11 cellular contexts compared by ENCODE assay signal in the genomic region with DNA sequence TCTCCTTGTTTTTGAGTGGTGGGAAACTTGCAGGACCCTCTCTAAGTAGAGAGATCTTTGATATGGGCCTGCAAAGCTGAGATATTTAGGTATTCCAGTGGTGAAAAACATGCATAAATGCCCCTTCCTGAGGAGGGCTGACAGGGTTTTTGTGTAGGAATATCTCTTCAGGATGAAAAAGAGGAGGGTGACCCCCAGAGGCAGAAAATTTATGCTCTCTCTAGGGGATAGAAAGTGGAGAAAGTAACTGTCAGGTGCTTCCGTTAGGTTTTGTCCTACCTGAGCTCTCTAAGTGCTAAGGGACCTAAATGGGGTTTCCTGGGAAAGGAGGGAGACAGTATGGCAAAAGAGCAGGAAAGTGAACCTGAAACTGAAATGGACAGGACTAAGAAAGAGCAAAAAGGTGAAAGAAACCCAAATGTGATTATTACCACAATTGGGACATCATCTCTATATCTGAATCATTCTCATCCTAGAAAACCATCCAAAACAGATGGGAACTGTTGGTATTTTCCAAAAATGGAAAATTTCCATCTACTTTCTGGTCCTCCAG. TPM values are rescaled to one million over a fixed set of nuclear protein-coding genes. Genes with fewer than 3 reads are reported as not detected.
A peak's percentile ranks its signal among the peaks of the same experiment; 100 is the strongest.
DNase-seq lines count a peak whose midpoint lies in the region; ATAC-seq and TF ChIP-seq lines count a peak whose summit lies in the region.
"Had no signal": no experiment of that assay in that cellular context is flagged by ENCODE, and none has a peak within 500 bp of the region (broad histone marks: within the 10 kb centered on the region; RNA-seq: fewer than 3 reads in every experiment).

No MANE protein-coding gene starts in this region.

- no peak for ATAC-seq in activated B cell treated with CpG ODN at 0.5 μM for 24 hours (ENCODE audit: low read depth)
- no peak for ATAC-seq in HG02852 (IDR thresholded peaks at IDR 0.05; ENCODE audit: unreplicated experiment)

- TF ChIP-seq CTCF in GM12873 (IDR thresholded peaks at IDR 0.05; ENCODE audit: insufficient read depth, low read depth, low read length, missing control alignments): peak; percentile 37
- TF ChIP-seq CTCF in activated B cell treated with CpG ODN at 0.5 μM for 24 hours (IDR thresholded peaks at IDR 0.05): no peak

- peak overlapping the region in 2 of 7 donors; percentile 23 to 62 for H3K27ac Mint-ChIP-seq in CD4-positive, alpha-beta memory T cell
- H3K27ac Mint-ChIP-seq in activated B cell treated with CpG ODN at 0.5 μM for 24 hours: peak overlapping the region; percentile 98

- intact Hi-C loops in CD4-positive, alpha-beta memory T cell (cut with micrococcal nuclease): no loop called here
- intact Hi-C loops in activated B cell treated with CpG ODN at 0.5 μM for 24 hours (cut with micrococcal nuclease): loop anchor here (5.0 kb wide), 1 partner anchor 1419 kb away; the partner anchor contains the start of gene OGFRL1

- peaks cover 11 to 23% (median 18%) of the 10 kb centered on the region in 4 donors for H3K4me1 Mint-ChIP-seq in CD4-positive, alpha-beta memory T cell
- H3K4me1 Mint-ChIP-seq in activated B cell treated with CpG ODN at 0.5 μM for 24 hours: peaks cover 76% of the 10 kb centered on the region

- H3K27me3 Mint-ChIP-seq in CD4-positive, alpha-beta memory T cell: peaks cover 14 to 19% of the 10 kb centered on the region in 2 donors
- H3K27me3 Mint-ChIP-seq in activated B cell treated with CpG ODN at 0.5 μM for 24 hours: no peaks in the 10 kb centered on the region

- H3K9me3 ChIP-seq in CD4-positive, alpha-beta memory T cell (ENCODE audit: control insufficient read depth in 1 of 2, low read length in 2 of 2): no peaks in the 10 kb centered on the region
- no peaks in the 10 kb centered on the region for H3K9me3 ChIP-seq in mesodermal cell (ENCODE audit: control insufficient read depth, low read length)

- H3K4me3 ChIP-seq in CD4-positive, alpha-beta memory T cell (ENCODE audit: low read length in 2 of 2): no peak overlapping the region
- peak overlapping the region; percentile 52 for H3K4me3 ChIP-seq in mesodermal cell (ENCODE audit: extremely low read depth, insufficient read depth, low read length, poor library complexity, severe bottlenecking)

- peaks cover 14% of the 10 kb centered on the region for H3K4me1 ChIP-seq in CD4-positive, alpha-beta memory T cell (ENCODE audit: insufficient read depth, low read length)
- H3K4me1 ChIP-seq in mesodermal cell (ENCODE audit: control insufficient read depth, insufficient read depth, low read length, poor library complexity, severe bottlenecking): no peaks in the 10 kb centered on the region

- WGBS in mesodermal cell (ENCODE audit: insufficient coverage in 2 of 2), 2 experiments: 80 to 100% methylated on average over 1 of the region's 1 CpG

- POLR2A ChIA-PET in CD4-positive, alpha-beta memory T cell (lab: Charles Lee; ENCODE audit: partially characterized antibody): interaction anchor here (0.9 kb wide), 1 partner anchor 72 kb away, joined by 3 read pairs; the partner anchor contains the start of gene LMBRD1
- POLR2A ChIA-PET in activated B cell treated with CpG ODN at 0.5 μM for 24 hours (lab: Charles Lee): interaction anchor here (0.8 to 4.9 kb wide), 11 partner anchors 8 to 137 kb away, joined by 3 to 141 read pairs (median 12); partner anchors contain the start of gene LMBRD1

- H3K36me3 Mint-ChIP-seq in CD4-positive, alpha-beta memory T cell: peaks cover 0 to 2% of the 10 kb centered on the region in 2 donors
- H3K36me3 Mint-ChIP-seq in activated B cell treated with CpG ODN at 0.5 μM for 24 hours (ENCODE audit: low read depth): peaks cover 43% of the 10 kb centered on the region

- peak overlapping the region; percentile 77 to 89 (median 82) for H3K4me3 Mint-ChIP-seq in CD4-positive, alpha-beta memory T cell
- H3K4me3 Mint-ChIP-seq in activated B cell treated with CpG ODN at 0.5 μM for 24 hours: peak overlapping the region; percentile 88

- CTCF ChIA-PET in CD4-positive, alpha-beta memory T cell (lab: Charles Lee; ENCODE audit: partially characterized antibody): no interaction called here
- CTCF ChIA-PET in activated B cell treated with CpG ODN at 0.5 μM for 24 hours (lab: Charles Lee): interaction anchor here (1.3 to 3.3 kb wide), 4 partner anchors 12 to 240 kb away, joined by 3 to 24 read pairs (median 10); partner anchors contain the start of gene LMBRD1

- no peak for DNase-seq in CD4-positive, alpha-beta memory T cell
- DNase-seq in activated B cell treated with CpG ODN at 0.5 μM for 24 hours: no peak
- no peak for DNase-seq in NCI-H524 (lab: John Stamatoyannopoulos, UW)
- DNase-seq in RKO (ENCODE audit: low spot score): no peak
- DNase-seq in NCI-H69 (lab: John Stamatoyannopoulos, UW): no peak
- DNase-seq: activated CD4-positive, CD25-positive, alpha-beta regulatory T cell treated with anti-CD3 and anti-CD28 coated beads, Interleukin-2, amount 50 U/mL, for 72 hours; aorta; COR-L47 had no signal

- no peak overlapping the region for H3K27ac ChIP-seq in CD4-positive, alpha-beta memory T cell (ENCODE audit: low read depth, low read length)
- H3K27ac ChIP-seq in mesodermal cell (ENCODE audit: low read depth, low read length, severe bottlenecking): no peak overlapping the region

- no peaks in the 10 kb centered on the region for H3K9me3 Mint-ChIP-seq in CD4-positive, alpha-beta memory T cell
- H3K9me3 Mint-ChIP-seq in activated B cell treated with CpG ODN at 0.5 μM for 24 hours: no peaks in the 10 kb centered on the region

- no peaks in the 10 kb centered on the region for H3K36me3 ChIP-seq in CD4-positive, alpha-beta memory T cell (ENCODE audit: insufficient read depth, low read length)
- no peaks in the 10 kb centered on the region for H3K36me3 ChIP-seq in mesodermal cell (ENCODE audit: control insufficient read depth, insufficient read depth, low read length)

- H3K27me3 ChIP-seq in CD4-positive, alpha-beta memory T cell (ENCODE audit: insufficient read depth, low read length): peaks cover 9% of the 10 kb centered on the region

RNA-seq across cellular contexts. Expression of gene COL19A1, which starts 2.0 kb away (rescaled TPM):
- total RNA-seq in CD4-positive, alpha-beta memory T cell: not detected
- polyA plus RNA-seq in CD4-positive, alpha-beta memory T cell: under 1 TPM in 1 of 2 donors, not detected in 1; 0.02 TPM
- 41.9 and 54.4 TPM in 2 replicates for total RNA-seq in activated B cell treated with CpG ODN at 0.5 μM for 24 hours
- 0.81 TPM for polyA plus RNA-seq in mesodermal cell (2013, experiment 1 of 2)
- polyA plus RNA-seq in mesodermal cell (2013, experiment 2 of 2): 0.56 TPM
- polyA plus RNA-seq: aorta had no signal

Comparison
In these comparisons a context has a peak if more than half of its experiments do, and no peak if none do; other contexts are left out.
1. RNA of gene COL19A1, which starts 2.0 kb away (total RNA-seq): 41.9 to 54.4 TPM in activated B cell treated with CpG ODN at 0.5 μM for 24 hours; not detected in CD4-positive, alpha-beta memory T cell; every median in the first group is over 10 times any median in the second.